11 cellular contexts compared by ENCODE assay signal in the genomic region with DNA sequence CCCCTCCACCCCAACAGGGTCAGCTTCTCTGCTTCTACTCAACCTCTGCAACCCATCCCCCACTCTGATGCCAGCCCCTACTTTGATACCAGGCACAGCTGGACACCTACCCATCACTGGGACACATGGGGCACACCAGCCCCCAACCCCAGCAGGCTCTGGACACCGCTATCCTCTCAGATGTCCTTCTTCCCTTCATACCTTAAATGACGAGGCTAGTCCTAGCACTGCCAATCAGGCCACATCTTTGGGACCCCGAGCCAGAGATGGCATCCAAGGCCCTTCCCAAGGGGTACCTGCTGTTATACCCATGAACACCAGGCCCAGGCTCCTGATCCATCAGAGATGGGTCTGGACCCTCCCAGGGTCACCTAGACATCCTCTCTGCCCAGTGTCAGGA.
"Had no signal": no experiment of that assay in that cellular context is flagged by ENCODE, and none has a peak within 500 bp of the region (broad histone marks: within the 10 kb centered on the region; RNA-seq: fewer than 3 reads in every experiment).

No MANE protein-coding gene starts in this region.

- H3K4me3 ChIP-seq: gastrocnemius medialis, heart right ventricle, left lung, sigmoid colon, SJSA1, upper lobe of left lung had no signal

- H3K9me3 Mint-ChIP-seq: activated B cell treated with CpG ODN at 0.5 μM for 24 hours; activated CD4-positive, alpha-beta T cell treated with anti-CD3 and anti-CD28 coated beads, Interleukin-2, amount 10 ng/mL, durations not matched to agents 24 days and 14 days; activated naive CD4-positive, alpha-beta T cell treated with anti-CD3 and anti-CD28 coated beads, Interleukin-2, amount 50 U/mL, for 24 hours; naive B cell; stimulated activated naive CD8-positive, alpha-beta T cell treated with anti-CD3 and anti-CD28 coated beads, Interleukin-15, Interleukin-2, amounts not matched to agents 100 ng/mL and 50 ng/mL, for 24 hours had no signal

- H3K27me3 Mint-ChIP-seq: activated B cell treated with CpG ODN at 0.5 μM for 24 hours; activated CD4-positive, alpha-beta T cell treated with anti-CD3 and anti-CD28 coated beads, Interleukin-2, amount 10 ng/mL, durations not matched to agents 24 days and 14 days; activated naive CD4-positive, alpha-beta T cell treated with anti-CD3 and anti-CD28 coated beads, Interleukin-2, amount 50 U/mL, for 24 hours; naive B cell; stimulated activated naive CD8-positive, alpha-beta T cell treated with anti-CD3 and anti-CD28 coated beads, Interleukin-15, Interleukin-2, amounts not matched to agents 100 ng/mL and 50 ng/mL, for 24 hours had no signal

- H3K9me3 ChIP-seq: gastrocnemius medialis, heart right ventricle, left lung, sigmoid colon, SJSA1, upper lobe of left lung had no signal

- H3K36me3 ChIP-seq: gastrocnemius medialis, sigmoid colon had no signal

- H3K27ac Mint-ChIP-seq: activated B cell treated with CpG ODN at 0.5 μM for 24 hours; stimulated activated naive CD8-positive, alpha-beta T cell treated with anti-CD3 and anti-CD28 coated beads, Interleukin-15, Interleukin-2, amounts not matched to agents 100 ng/mL and 50 ng/mL, for 24 hours had no signal

- H3K36me3 Mint-ChIP-seq: activated naive CD4-positive, alpha-beta T cell treated with anti-CD3 and anti-CD28 coated beads, Interleukin-2, amount 50 U/mL, for 24 hours; naive B cell had no signal

- H3K27ac ChIP-seq: gastrocnemius medialis, heart right ventricle, left lung, sigmoid colon, SJSA1 had no signal

- H3K4me3 Mint-ChIP-seq: activated B cell treated with CpG ODN at 0.5 μM for 24 hours; activated CD4-positive, alpha-beta T cell treated with anti-CD3 and anti-CD28 coated beads, Interleukin-2, amount 10 ng/mL, durations not matched to agents 24 days and 14 days; activated naive CD4-positive, alpha-beta T cell treated with anti-CD3 and anti-CD28 coated beads, Interleukin-2, amount 50 U/mL, for 24 hours; stimulated activated naive CD8-positive, alpha-beta T cell treated with anti-CD3 and anti-CD28 coated beads, Interleukin-15, Interleukin-2, amounts not matched to agents 100 ng/mL and 50 ng/mL, for 24 hours had no signal

- H3K27me3 ChIP-seq: gastrocnemius medialis, heart right ventricle, left lung, sigmoid colon, SJSA1, upper lobe of left lung had no signal
